ENCODE assay signal across 7 cellular contexts in the genomic region with DNA sequence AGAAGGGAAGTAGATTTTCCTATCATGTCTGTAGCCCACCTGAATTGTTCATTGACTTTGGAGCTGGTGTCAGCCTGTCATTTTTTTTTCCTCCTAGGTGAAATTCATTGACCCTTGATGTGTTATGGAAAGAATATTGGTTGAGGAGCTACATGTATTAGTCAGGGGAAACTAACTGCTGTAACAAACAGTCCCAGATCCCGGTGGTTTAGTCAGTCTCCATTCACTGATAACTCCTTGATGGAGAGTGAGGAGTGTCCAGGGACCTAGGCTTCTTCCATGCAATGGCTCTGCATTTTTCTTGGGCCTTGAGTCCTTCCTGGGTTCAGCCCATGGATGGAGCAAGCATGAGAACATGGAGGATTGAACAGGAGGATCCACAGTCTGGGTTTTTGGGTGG.
"Had no signal": no experiment of that assay in that cellular context is flagged by ENCODE, and none has a peak within 500 bp of the region (broad histone marks: within the 10 kb centered on the region; RNA-seq: fewer than 3 reads in every experiment).

No MANE protein-coding gene starts in this region.

- H3K9me3 ChIP-seq: HAP-1 had no signal

- H3K36me3 ChIP-seq: HAP-1 had no signal

- ATAC-seq: GM23338, HCT116, K562 had no signal

- H3K4me2 ChIP-seq: GM23338 had no signal

- DNase-seq: H7, IMR-90 had no signal

- H3K4me1 ChIP-seq: HAP-1 had no signal

- FAIRE-seq: K562 had no signal

- H3K27ac ChIP-seq: HL-60 had no signal

- H2AFZ ChIP-seq: GM23338 had no signal

- H3K4me3 ChIP-seq: GM23338, HAP-1, K562 had no signal
